ENCODE assay signal across 1 cellular context in the genomic region with DNA sequence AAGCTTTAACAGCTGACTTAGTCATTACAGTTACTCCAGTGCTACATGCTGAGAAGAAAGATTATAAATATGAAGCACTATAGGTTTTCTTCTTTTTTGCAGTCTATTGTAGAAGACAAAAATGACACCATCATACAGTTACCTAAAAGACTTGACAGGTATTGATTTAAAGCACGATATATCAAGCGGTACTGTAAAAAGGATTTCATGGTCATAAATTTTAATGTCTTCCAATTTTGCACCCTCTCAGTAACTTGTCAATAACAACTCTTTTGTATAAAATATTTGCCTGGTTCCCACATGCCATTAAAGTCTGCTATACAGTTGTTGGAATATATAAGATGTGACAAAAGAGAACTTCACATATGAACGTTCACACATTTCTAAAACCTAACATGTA.
TF ChIP-seq lines count a peak whose summit lies in the region.

No MANE protein-coding gene starts in this region.

TF ChIP-seq in HEK293, 187 proteins besides CTCF, POLR2A, EP300 and RAD21 (continued from another document):
- TF ChIP-seq, protein P1, sequence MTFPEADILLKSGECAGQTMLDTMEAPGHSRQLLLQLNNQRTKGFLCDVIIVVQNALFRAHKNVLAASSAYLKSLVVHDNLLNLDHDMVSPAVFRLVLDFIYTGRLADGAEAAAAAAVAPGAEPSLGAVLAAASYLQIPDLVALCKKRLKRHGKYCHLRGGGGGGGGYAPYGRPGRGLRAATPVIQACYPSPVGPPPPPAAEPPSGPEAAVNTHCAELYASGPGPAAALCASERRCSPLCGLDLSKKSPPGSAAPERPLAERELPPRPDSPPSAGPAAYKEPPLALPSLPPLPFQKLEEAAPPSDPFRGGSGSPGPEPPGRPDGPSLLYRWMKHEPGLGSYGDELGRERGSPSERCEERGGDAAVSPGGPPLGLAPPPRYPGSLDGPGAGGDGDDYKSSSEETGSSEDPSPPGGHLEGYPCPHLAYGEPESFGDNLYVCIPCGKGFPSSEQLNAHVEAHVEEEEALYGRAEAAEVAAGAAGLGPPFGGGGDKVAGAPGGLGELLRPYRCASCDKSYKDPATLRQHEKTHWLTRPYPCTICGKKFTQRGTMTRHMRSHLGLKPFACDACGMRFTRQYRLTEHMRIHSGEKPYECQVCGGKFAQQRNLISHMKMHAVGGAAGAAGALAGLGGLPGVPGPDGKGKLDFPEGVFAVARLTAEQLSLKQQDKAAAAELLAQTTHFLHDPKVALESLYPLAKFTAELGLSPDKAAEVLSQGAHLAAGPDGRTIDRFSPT (tag by site-specific recombination; IDR thresholded peaks at IDR 0.05) = peak; percentile 66
- TF ChIP-seq TCF7L2 (IDR thresholded peaks at IDR 0.05; ENCODE audit: borderline replicate concordance, low read depth, low read length) = 0 out of 2 replicates have a peak, but pooled peaks have one; percentile 40
- 0 out of 2 replicates have a peak, but pooled peaks have one; percentile 19 for TF ChIP-seq SP7 (tag by site-specific recombination; IDR thresholded peaks at IDR 0.05)
- TF ChIP-seq OSR2 (tag by site-specific recombination; IDR thresholded peaks at IDR 0.05) = peak; percentile 70; the same call in 1 of the 2 replicates
- TF ChIP-seq ZEB2 (tag by site-specific recombination; IDR thresholded peaks at IDR 0.05) = 0 out of 2 replicates have a peak, but pooled peaks have one; percentile 27
- no peak for TF ChIP-seq ZNF112 (tag by site-specific recombination; IDR thresholded peaks at IDR 0.05)
- TF ChIP-seq, protein P2, sequence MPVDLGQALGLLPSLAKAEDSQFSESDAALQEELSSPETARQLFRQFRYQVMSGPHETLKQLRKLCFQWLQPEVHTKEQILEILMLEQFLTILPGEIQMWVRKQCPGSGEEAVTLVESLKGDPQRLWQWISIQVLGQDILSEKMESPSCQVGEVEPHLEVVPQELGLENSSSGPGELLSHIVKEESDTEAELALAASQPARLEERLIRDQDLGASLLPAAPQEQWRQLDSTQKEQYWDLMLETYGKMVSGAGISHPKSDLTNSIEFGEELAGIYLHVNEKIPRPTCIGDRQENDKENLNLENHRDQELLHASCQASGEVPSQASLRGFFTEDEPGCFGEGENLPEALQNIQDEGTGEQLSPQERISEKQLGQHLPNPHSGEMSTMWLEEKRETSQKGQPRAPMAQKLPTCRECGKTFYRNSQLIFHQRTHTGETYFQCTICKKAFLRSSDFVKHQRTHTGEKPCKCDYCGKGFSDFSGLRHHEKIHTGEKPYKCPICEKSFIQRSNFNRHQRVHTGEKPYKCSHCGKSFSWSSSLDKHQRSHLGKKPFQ (tag by site-specific recombination; IDR thresholded peaks at IDR 0.05) = peak; percentile 47; the same call in 1 of the 2 replicates
- peak; percentile 40; the same call in 1 of the 2 replicates for TF ChIP-seq YY1 (tag by site-specific recombination; IDR thresholded peaks at IDR 0.05)
- no peak for TF ChIP-seq ZNF404 (tag by site-specific recombination; IDR thresholded peaks at IDR 0.05)
- no peak for TF ChIP-seq ZNF223 (tag by site-specific recombination; IDR thresholded peaks at IDR 0.05)
- peak; percentile 7; the same call in 1 of the 2 replicates for TF ChIP-seq ZNF426 (tag by site-specific recombination; IDR thresholded peaks at IDR 0.05)
- TF ChIP-seq ZNF555 (tag by site-specific recombination; conservative IDR thresholded peaks at IDR 0.05) = no peak
- TF ChIP-seq SP2 (tag by site-specific recombination; IDR thresholded peaks at IDR 0.05) = 0 out of 2 replicates have a peak, but pooled peaks have one; percentile 9
